Comparison of ENCODE assay signal across 7 cellular contexts in the genomic region with DNA sequence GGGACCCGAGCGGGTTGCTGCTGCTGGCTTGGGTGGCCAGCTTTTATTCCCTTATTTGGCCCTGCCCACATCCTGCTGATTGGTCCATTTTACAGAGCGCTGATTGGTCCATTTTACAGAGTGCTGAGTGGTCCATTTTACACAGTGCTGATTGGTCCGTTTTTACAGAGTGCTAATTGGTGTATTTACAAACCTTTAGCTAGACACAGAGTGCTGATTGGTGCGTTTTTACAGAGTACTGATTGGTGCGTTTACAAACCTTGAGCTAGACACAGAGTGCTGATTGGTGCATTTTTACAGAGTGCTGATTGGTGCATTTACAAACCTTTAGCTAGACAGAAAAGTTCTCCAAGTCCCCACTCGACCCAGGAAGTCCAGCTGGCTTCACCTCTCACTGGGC. TPM values are rescaled to one million over a fixed set of nuclear protein-coding genes. Genes with fewer than 3 reads are reported as not detected.
"Had no signal": no experiment of that assay in that cellular context is flagged by ENCODE, and none has a peak within 500 bp of the region (broad histone marks: within the 10 kb centered on the region; RNA-seq: fewer than 3 reads in every experiment).

No MANE protein-coding gene starts in this region.

RNA-seq across cellular contexts. Expression of gene TDRD12, which starts 19.4 kb away (rescaled TPM):
- total RNA-seq: activated CD8-positive, alpha-beta memory T cell treated with anti-CD3 and anti-CD28 coated beads for 36 hours; astrocyte had no signal

RNA-seq across cellular contexts. Expression of gene RGS9BP, which starts 24.5 kb away (rescaled TPM):
- total RNA-seq: activated B cell treated with CpG ODN at 0.5 μM for 24 hours; activated naive CD8-positive, alpha-beta T cell treated with anti-CD3 and anti-CD28 coated beads for 36 hours; activated T-helper 1 cell treated with anti-CD3 and anti-CD28 coated beads, Interleukin-12 subunit alpha, Interleukin-12 subunit beta, Interleukin-2, Interleukin-4 antibody, amounts not matched to agents 30 ng/mL and 10 ng/mL and 1 ng/mL, durations not matched to agents 14 hours and 24 hours and 36 hours; aorta; body of pancreas had no signal
